Comparison of ENCODE assay signal across 17 cellular contexts in the genomic region with DNA sequence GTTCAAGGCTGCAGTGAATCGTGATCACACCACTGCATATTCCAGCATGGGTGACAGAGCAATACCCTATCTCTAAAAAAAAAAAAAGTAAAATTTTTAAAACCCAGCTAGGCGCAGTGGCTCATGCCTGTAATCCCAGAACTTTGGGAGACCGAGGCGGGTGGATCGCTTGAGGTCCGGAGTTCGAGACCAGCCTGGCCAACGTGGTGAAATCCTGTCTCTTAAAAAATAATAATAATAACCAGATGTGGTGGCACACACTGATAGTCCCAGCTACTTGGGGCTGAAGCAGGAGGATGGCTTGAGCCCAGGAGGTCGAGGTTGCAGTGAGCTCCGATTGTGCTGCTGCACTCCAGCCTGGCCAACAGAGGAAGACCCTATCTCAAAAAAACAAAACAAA. TPM values are rescaled to one million over a fixed set of nuclear protein-coding genes. Genes with fewer than 3 reads are reported as not detected.
A peak's percentile ranks its signal among the peaks of the same experiment; 100 is the strongest.
DNase-seq lines count a peak whose midpoint lies in the region; ATAC-seq and TF ChIP-seq lines count a peak whose summit lies in the region.
"Had no signal": no experiment of that assay in that cellular context is flagged by ENCODE, and none has a peak within 500 bp of the region (broad histone marks: within the 10 kb centered on the region; RNA-seq: fewer than 3 reads in every experiment).

No MANE protein-coding gene starts in this region.

- no peaks in the 10 kb centered on the region for H3K9me3 ChIP-seq in heart left ventricle
- no peaks in the 10 kb centered on the region for H3K9me3 ChIP-seq in BLaER1
- H3K9me3 ChIP-seq in RWPE2 (ENCODE audit: severe bottlenecking) = no peaks in the 10 kb centered on the region
- H3K9me3 ChIP-seq: A549 had no signal

- H3K27me3 ChIP-seq in heart left ventricle = no peaks in the 10 kb centered on the region
- H3K27me3 ChIP-seq in BLaER1 = no peaks in the 10 kb centered on the region
- H3K27me3 ChIP-seq in RWPE2 (ENCODE audit: insufficient read depth, poor library complexity, severe bottlenecking) = no peaks in the 10 kb centered on the region

- 94 to 96% (median 95%) methylated on average over 10 of the region's 10 CpGs for WGBS in heart left ventricle, 4 donors

- H3K4me2 ChIP-seq in BLaER1 = peak overlapping the region; percentile 78
- H3K4me2 ChIP-seq: A549 had no signal

- peak; percentile 26 for DNase-seq in Right ventricle myocardium inferior (ENCODE audit: missing footprints)
- no peak for DNase-seq in heart left ventricle
- DNase-seq in RWPE2 (ENCODE audit: low spot score) = peak; percentile 44
- DNase-seq in posterior vena cava (ENCODE audit: low spot score) = peak; percentile 60
- DNase-seq in activated T-cell treated with anti-CD3 and anti-CD28 coated beads, Interleukin-2, amount 50 U/mL, for 1 hour = no peak
- DNase-seq in midbrain (lab: John Stamatoyannopoulos, UW) = no peak
- DNase-seq: AML-193; Calu3; CD8-positive, alpha-beta T cell; DMS79 treated with DMSO at 0.1 percent for 48 hours; GF-D8; H9 had no signal

- no peak for TF ChIP-seq POLR2A in heart left ventricle (IDR thresholded peaks at IDR 0.05)

- H3K27ac ChIP-seq in heart left ventricle (no peak overlapping the region), BLaER1 (no peak overlapping the region), RWPE2 (ENCODE audit: poor library complexity, severe bottlenecking) (no peak overlapping the region)
- H3K27ac ChIP-seq: 22Rv1, A549 had no signal

- H3K4me1 ChIP-seq in heart left ventricle (peaks cover 0 to 12% (median 0%) of the 10 kb centered on the region in 12 donors), BLaER1 (peaks cover 94% of the 10 kb centered on the region), RWPE2 (ENCODE audit: insufficient read depth, poor library complexity, severe bottlenecking) (no peaks in the 10 kb centered on the region)
- H3K4me1 ChIP-seq: A549 had no signal

- H4K20me1 ChIP-seq in BLaER1 = peaks cover 58% of the 10 kb centered on the region

- intact Hi-C loops in Right ventricle myocardium inferior (cut with DNase I) = no loop called here
- intact Hi-C loops in heart left ventricle (cut with DNase I) = loop anchor here in 2 of 10 donors (10.0 kb wide), 2 partner anchors 79 to 189 kb away; a partner anchor contains a TSS
- intact Hi-C loops in posterior vena cava (cut with DNase I) = no loop called here

- peak overlapping the region; percentile 36; the same call in 1 of the 2 replicates for H3K9ac ChIP-seq in BLaER1

- ATAC-seq in Right ventricle myocardium inferior (no peak), heart left ventricle (no peak), RWPE2 (ENCODE audit: low read depth) (no peak), GM19397 (IDR thresholded peaks at IDR 0.05; ENCODE audit: unreplicated experiment) (no peak)
- ATAC-seq: A549; CD8-positive, alpha-beta T cell had no signal

- H3K36me3 ChIP-seq in heart left ventricle (peaks cover 0 to 79% (median 72%) of the 10 kb centered on the region in 9 donors), BLaER1 (peaks cover 42% of the 10 kb centered on the region), RWPE2 (ENCODE audit: low read depth) (peaks cover 82% of the 10 kb centered on the region)

- TF ChIP-seq CTCF in heart left ventricle (IDR thresholded peaks at IDR 0.05) (no peak), RWPE2 (IDR thresholded peaks at IDR 0.05; ENCODE audit: poor library complexity, severe bottlenecking) (no peak)

- no peak overlapping the region for H3K4me3 ChIP-seq in heart left ventricle
- H3K4me3 ChIP-seq in BLaER1 = no peak overlapping the region
- H3K4me3 ChIP-seq in RWPE2 (ENCODE audit: severe bottlenecking) = no peak overlapping the region
- H3K4me3 ChIP-seq: A549 had no signal

RNA-seq across cellular contexts. Expression of a gene that starts 13.5 kb away (rescaled TPM):
- total RNA-seq in Right ventricle myocardium inferior (21.6 TPM), heart left ventricle (10 to 100 TPM; 20.7 to 36.8 (median 26.5) TPM), posterior vena cava (10 to 100 TPM; 19.8 to 23.8 TPM)
- 10 to 100 TPM; 28.9 to 40.7 TPM for polyA plus RNA-seq in heart left ventricle

RNA-seq across cellular contexts. Expression of a gene that starts 23.8 kb away (rescaled TPM):
- total RNA-seq in Right ventricle myocardium inferior = not detected
- total RNA-seq in heart left ventricle = not detected
- polyA plus RNA-seq in heart left ventricle = not detected
- total RNA-seq in posterior vena cava = not detected
- total RNA-seq: Calu3; CD8-positive, alpha-beta T cell had no signal
- polyA plus RNA-seq: A549, BJ had no signal

RNA-seq across cellular contexts. Expression of a gene that starts 42.0 kb away (rescaled TPM):
- total RNA-seq in Right ventricle myocardium inferior = 59.5 TPM
- total RNA-seq in heart left ventricle = 10 to 100 TPM; 20.7 to 57.9 (median 40.3) TPM
- polyA plus RNA-seq in heart left ventricle = 10 to 100 TPM; 20.0 to 21.7 TPM
- total RNA-seq in posterior vena cava = 10 to 100 TPM; 31.8 to 34.7 TPM

RNA-seq across cellular contexts. Expression of a gene that starts 52.7 kb away (rescaled TPM):
- total RNA-seq in Right ventricle myocardium inferior = 7.8 TPM
- total RNA-seq in heart left ventricle = 10 to 100 TPM in 2 of 9 donors, 1 to 10 TPM in 7; 6.5 to 12.4 (median 8.6) TPM
- 1 to 10 TPM; 7.8 to 7.9 TPM for polyA plus RNA-seq in heart left ventricle
- total RNA-seq in posterior vena cava = 10 to 100 TPM in 1 of 2 donors, 1 to 10 TPM in 1; 9.7 to 10.3 TPM

RNA-seq across cellular contexts. Expression of a gene that starts 53.1 kb away (rescaled TPM):
- 230 TPM for total RNA-seq in Right ventricle myocardium inferior
- total RNA-seq in heart left ventricle = 100 to 1,000 TPM; 172 to 432 (median 233) TPM
- polyA plus RNA-seq in heart left ventricle = 100 to 1,000 TPM; 220 to 472 TPM
- 100 to 1,000 TPM; 179 to 194 TPM for total RNA-seq in posterior vena cava

Comparison
In these comparisons a context has a peak if more than half of its experiments do, and no peak if none do; other contexts are left out.
1. DNase-seq: peak in Right ventricle myocardium inferior (single experiment), RWPE2 (single experiment) and posterior vena cava (single experiment); none in heart left ventricle (0 of 5), activated T-cell treated with anti-CD3 and anti-CD28 coated beads, Interleukin-2, amount 50 U/mL, for 1 hour (single experiment) and midbrain (single experiment).